In the genomic region with DNA sequence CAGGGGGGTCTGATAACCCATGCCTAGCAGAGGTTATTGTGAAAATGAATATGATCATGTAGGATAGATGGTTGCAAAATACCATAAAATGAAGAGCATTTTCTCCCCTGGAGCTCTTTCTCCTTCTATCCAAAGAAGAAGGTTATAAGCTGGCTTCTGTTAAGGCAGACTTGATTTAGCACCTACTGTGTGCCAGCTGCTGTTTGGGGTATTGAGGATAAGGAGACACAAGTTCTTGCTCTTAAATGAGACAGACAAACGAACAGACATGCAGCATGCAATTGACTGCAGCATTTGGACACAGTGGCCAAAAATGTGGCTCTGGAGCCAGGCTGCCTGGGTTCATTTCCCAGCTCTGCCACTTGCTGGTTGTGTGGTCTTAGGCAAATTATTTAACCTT, we compare ENCODE assay signal across 25 cellular contexts. TPM values are rescaled to one million over a fixed set of nuclear protein-coding genes. Genes with fewer than 3 reads are reported as not detected.
DNase-seq lines count a peak whose midpoint lies in the region; ATAC-seq, FAIRE-seq and TF ChIP-seq lines count a peak whose summit lies in the region.
"Had no signal": no experiment of that assay in that cellular context is flagged by ENCODE, and none has a peak within 500 bp of the region (broad histone marks: within the 10 kb centered on the region; RNA-seq: fewer than 3 reads in every experiment).

No MANE protein-coding gene starts in this region.

- peak overlapping the region; percentile 98 for H3K4ac ChIP-seq in H1 (replicated peaks; ENCODE audit: insufficient read length, low read depth, low read length)

- peaks cover 89% of the 10 kb centered on the region for H3K4me1 Mint-ChIP-seq in activated CD4-positive, alpha-beta T cell treated with anti-CD3 and anti-CD28 coated beads for 36 hours
- peaks cover 92% of the 10 kb centered on the region for H3K4me1 Mint-ChIP-seq in activated CD4-positive, alpha-beta T cell treated with anti-CD3 and anti-CD28 coated beads, Interleukin-2, amount 10 ng/mL, durations not matched to agents 7 days and 5 days

- no peaks in the 10 kb centered on the region for H3K27me3 Mint-ChIP-seq in activated CD4-positive, alpha-beta T cell treated with anti-CD3 and anti-CD28 coated beads for 36 hours
- H3K27me3 Mint-ChIP-seq in activated CD4-positive, alpha-beta T cell treated with anti-CD3 and anti-CD28 coated beads, Interleukin-2, amount 10 ng/mL, durations not matched to agents 7 days and 5 days, result no peaks in the 10 kb centered on the region

- ATAC-seq in activated CD4-positive, alpha-beta T cell treated with anti-CD3 and anti-CD28 coated beads for 36 hours, result no peak
- ATAC-seq in HG03025 (IDR thresholded peaks at IDR 0.05; ENCODE audit: low FRiP score, unreplicated experiment) (no peak), HG02981 (IDR thresholded peaks at IDR 0.05; ENCODE audit: unreplicated experiment) (no peak)
- ATAC-seq: esophagus mucosa, natural killer cell had no signal

- H4K20me1 ChIP-seq in OCI-LY1 (ENCODE audit: insufficient read depth, low read length) (no peaks in the 10 kb centered on the region), H1 (replicated peaks in 1 of 2; ENCODE audit: control insufficient read depth in 1 of 2, insufficient read depth in 2 of 2, low read length in 2 of 2) (no peaks in the 10 kb centered on the region)

- H3K56ac ChIP-seq in H1 (replicated peaks; ENCODE audit: insufficient read length, low read depth, low read length), result peak overlapping the region; percentile 43

- no peak overlapping the region for H2BK15ac ChIP-seq in H1 (ENCODE audit: low read length)

- H3K27me3 ChIP-seq in OCI-LY1 (ENCODE audit: insufficient read depth, low read length) (no peaks in the 10 kb centered on the region), H1 (replicated peaks in 1 of 4; ENCODE audit: control insufficient read depth in 3 of 4, extremely low read depth in 1 of 4, insufficient read depth in 3 of 4, low read length in 3 of 4) (no peaks in the 10 kb centered on the region; a peak in 1 of 7 replicates), neuron (ENCODE audit: insufficient read depth, low read length) (no peaks in the 10 kb centered on the region)
- H3K27me3 ChIP-seq: spleen, upper lobe of left lung had no signal

- H3K27ac Mint-ChIP-seq in activated CD4-positive, alpha-beta T cell treated with anti-CD3 and anti-CD28 coated beads for 36 hours, result peak overlapping the region; percentile 33
- H3K27ac Mint-ChIP-seq in activated CD4-positive, alpha-beta T cell treated with anti-CD3 and anti-CD28 coated beads, Interleukin-2, amount 10 ng/mL, durations not matched to agents 7 days and 5 days, result no peak overlapping the region
- H3K27ac Mint-ChIP-seq: HFFc6; natural killer cell; T-helper 2 cell treated with Interferon-gamma antibody and Interleukin-4, amounts not matched to agents 5 μg/mL and 100 μg/mL, for 36 hours had no signal

- H2BK120ac ChIP-seq in H1 (replicated peaks; ENCODE audit: low read depth, low read length), result peak overlapping the region; percentile 97

- H2BK5ac ChIP-seq in H1 (ENCODE audit: low read depth, low read length), result peak overlapping the region; percentile 99; the same call in 1 of the 2 replicates

- TF ChIP-seq CTCF in OCI-LY1 (IDR thresholded peaks at IDR 0.05; ENCODE audit: low read length) (no peak), H1 (IDR thresholded peaks at IDR 0.05; ENCODE audit: control extremely low read depth in 1 of 3, insufficient read depth in 1 of 3, low read depth in 1 of 3, low read length in 3 of 3) (no peak)

- POLR2A ChIA-PET in activated CD4-positive, alpha-beta T cell treated with anti-CD3 and anti-CD28 coated beads for 36 hours (lab: Charles Lee), result interaction anchor here (0.6 to 0.7 kb wide), 2 partner anchors 22 to 555 kb away, joined by 3 to 4 read pairs; no protein-coding TSS in a partner anchor
- POLR2A ChIA-PET in activated CD4-positive, alpha-beta T cell treated with anti-CD3 and anti-CD28 coated beads, Interleukin-2, amount 10 ng/mL, durations not matched to agents 7 days and 5 days (lab: Charles Lee), result interaction anchor here (1.0 kb wide), 1 partner anchor 44 kb away, joined by 3 read pairs; no protein-coding TSS in a partner anchor
- POLR2A ChIA-PET in H1 (lab: Charles Lee; ENCODE audit: partially characterized antibody), result interaction anchor here (0.9 to 26.0 kb wide), 15 partner anchors 9 to 179 kb away, joined by 3 to 547 read pairs (median 6); a partner anchor contains a TSS

- H3K4me3 Mint-ChIP-seq in activated CD4-positive, alpha-beta T cell treated with anti-CD3 and anti-CD28 coated beads for 36 hours, result no peak overlapping the region
- no peak overlapping the region for H3K4me3 Mint-ChIP-seq in activated CD4-positive, alpha-beta T cell treated with anti-CD3 and anti-CD28 coated beads, Interleukin-2, amount 10 ng/mL, durations not matched to agents 7 days and 5 days
- H3K4me3 Mint-ChIP-seq: HFFc6; natural killer cell; T-helper 2 cell treated with Interferon-gamma antibody and Interleukin-4, amounts not matched to agents 5 μg/mL and 100 μg/mL, for 36 hours had no signal

- H4K91ac ChIP-seq in H1 (replicated peaks; ENCODE audit: insufficient read length, low read length), result peak overlapping the region; percentile 96

- H3K4me3 ChIP-seq in OCI-LY1 (ENCODE audit: low read depth, low read length, poor library complexity, severe bottlenecking), result no peak overlapping the region
- peak overlapping the region in 1 of 4 experiments; percentile 35; a peak in 3 of 8 replicates for H3K4me3 ChIP-seq in H1 (ENCODE audit: extremely low read depth in 1 of 4, insufficient read depth in 2 of 4, low read depth in 3 of 4, low read length in 4 of 4)
- H3K4me3 ChIP-seq in neuron (ENCODE audit: low read length), result peak overlapping the region; percentile 52
- H3K4me3 ChIP-seq: spleen, upper lobe of left lung had no signal

- intact Hi-C loops in activated CD4-positive, alpha-beta T cell treated with anti-CD3 and anti-CD28 coated beads for 36 hours (cut with DNase I, micrococcal nuclease), result no loop called here

- TF ChIP-seq RAD21 in H1 (IDR thresholded peaks at IDR 0.05 in 1 of 2, conservative IDR thresholded peaks at IDR 0.05 in 1 of 2; ENCODE audit: low read depth in 2 of 2, low read length in 2 of 2), result no peak

- H3K23me2 ChIP-seq in H1 (ENCODE audit: low read depth, low read length), result no peaks in the 10 kb centered on the region

- H3K36me3 Mint-ChIP-seq in activated CD4-positive, alpha-beta T cell treated with anti-CD3 and anti-CD28 coated beads for 36 hours (ENCODE audit: low read depth), result no peaks in the 10 kb centered on the region
- H3K36me3 Mint-ChIP-seq in activated CD4-positive, alpha-beta T cell treated with anti-CD3 and anti-CD28 coated beads, Interleukin-2, amount 10 ng/mL, durations not matched to agents 7 days and 5 days (ENCODE audit: low read depth), result peaks cover 2% of the 10 kb centered on the region
- H3K36me3 Mint-ChIP-seq: activated naive CD4-positive, alpha-beta T cell treated with anti-CD3 and anti-CD28 coated beads, Interleukin-2, amount 50 U/mL, for 72 hours; natural killer cell had no signal

- no peak overlapping the region for H3K23ac ChIP-seq in H1 (ENCODE audit: insufficient read length)

- CTCF ChIA-PET in activated CD4-positive, alpha-beta T cell treated with anti-CD3 and anti-CD28 coated beads for 36 hours (lab: Charles Lee), result interaction anchor here (0.6 to 2.4 kb wide), 8 partner anchors 18 to 59 kb away, joined by 3 to 10 read pairs (median 5); no protein-coding TSS in a partner anchor
- CTCF ChIA-PET in activated CD4-positive, alpha-beta T cell treated with anti-CD3 and anti-CD28 coated beads, Interleukin-2, amount 10 ng/mL, durations not matched to agents 7 days and 5 days (lab: Charles Lee), result interaction anchor here (1.4 to 3.0 kb wide), 3 partner anchors 9 to 36 kb away, joined by 3 to 10 read pairs (median 6); no protein-coding TSS in a partner anchor
- CTCF ChIA-PET in H1 (lab: Charles Lee; ENCODE audit: partially characterized antibody), result interaction anchor here (0.7 to 8.0 kb wide), 18 partner anchors 11 to 102 kb away, joined by 3 to 89 read pairs (median 6); a partner anchor contains a TSS

- no peaks in the 10 kb centered on the region for H3K79me1 ChIP-seq in H1 (ENCODE audit: low read depth, low read length)

- H4K5ac ChIP-seq in H1 (ENCODE audit: insufficient read length, low read depth, low read length), result peak overlapping the region; percentile 10

- peak overlapping the region; percentile 97 for H3K18ac ChIP-seq in H1 (ENCODE audit: extremely low read depth, low read length)

- no peak for TF ChIP-seq POLR2A in H1 (IDR thresholded peaks at IDR 0.05; ENCODE audit: control extremely low read depth in 1 of 2, low read depth in 2 of 2, low read length in 2 of 2)

- H3F3A ChIP-seq in OCI-LY1 (ENCODE audit: insufficient read depth, low read length), result peaks cover 14% of the 10 kb centered on the region

- H3K14ac ChIP-seq in H1 (ENCODE audit: insufficient read length), result no peak overlapping the region

- H3K9me2 ChIP-seq in OCI-LY1 (ENCODE audit: low read depth, low read length), result no peaks in the 10 kb centered on the region

- H3K9me3 ChIP-seq in OCI-LY1 (ENCODE audit: low read length) (no peaks in the 10 kb centered on the region), H1 (ENCODE audit: insufficient read depth in 2 of 2, low read depth in 1 of 2, low read length in 1 of 2) (no peaks in the 10 kb centered on the region), neuron (ENCODE audit: low read length) (no peaks in the 10 kb centered on the region)
- H3K9me3 ChIP-seq: spleen, upper lobe of left lung had no signal

- H3K9ac ChIP-seq in OCI-LY1 (ENCODE audit: low read length), result peak overlapping the region; percentile 27; the same call in 1 of the 2 replicates
- no peak overlapping the region for H3K9ac ChIP-seq in H1 (replicated peaks in 1 of 4; ENCODE audit: extremely low read depth in 1 of 4, low read depth in 3 of 4, low read length in 3 of 4)

- H3K4me2 ChIP-seq in OCI-LY1 (ENCODE audit: low read length) (no peak overlapping the region; the same call in 1 of the 2 replicates), H1 (ENCODE audit: insufficient read depth in 1 of 2, low read depth in 2 of 2, low read length in 2 of 2) (peak overlapping the region; percentile 32 to 46; a peak in 3 of 4 replicates)

- H3K4me1 ChIP-seq in OCI-LY1 (ENCODE audit: insufficient read depth, low read length, severe bottlenecking) (peaks cover 88% of the 10 kb centered on the region), H1 (replicated peaks in 1 of 4; ENCODE audit: control insufficient read depth in 3 of 4, insufficient read depth in 4 of 4, low read length in 3 of 4) (peaks cover 13 to 39% (median 17%) of the 10 kb centered on the region in 4 experiments), neuron (ENCODE audit: insufficient read depth, low read length) (peaks cover 32% of the 10 kb centered on the region)

- 77% methylated on average over 1 of the region's 1 CpG; no CpG with 5 or more reads in 1 of the 2 experiments for WGBS in H1 (ENCODE audit: extremely low coverage in 1 of 2, insufficient coverage in 1 of 2, insufficient read length in 1 of 2, insufficient replicate concordance in 2 of 2, low coverage in 1 of 2, low lambda C conversion rate in 2 of 2, missing lambda C conversion rate in 1 of 2), 2 experiments

- H2AFZ ChIP-seq in OCI-LY1 (ENCODE audit: low read length) (no peak overlapping the region), H1 (ENCODE audit: low read length) (no peak overlapping the region), neuron (ENCODE audit: low read depth, low read length) (no peak overlapping the region)

- peak overlapping the region; percentile 91; the same call in 1 of the 2 replicates for H2BK12ac ChIP-seq in H1 (ENCODE audit: low read depth, low read length)

- H3K36me3 ChIP-seq in OCI-LY1 (ENCODE audit: insufficient read depth, low read length) (no peaks in the 10 kb centered on the region), H1 (ENCODE audit: control insufficient read depth in 2 of 4, insufficient read depth in 4 of 4, low read length in 3 of 4) (no peaks in the 10 kb centered on the region), neuron (ENCODE audit: insufficient read depth, low read length) (no peaks in the 10 kb centered on the region)
- H3K36me3 ChIP-seq: spleen, upper lobe of left lung had no signal

- no peak for TF ChIP-seq EP300 in H1 (IDR thresholded peaks at IDR 0.05; ENCODE audit: borderline replicate concordance in 1 of 2, low read depth in 2 of 2, low read length in 2 of 2)

- H3K79me2 ChIP-seq in OCI-LY1 (ENCODE audit: insufficient read depth, low read length) (no peaks in the 10 kb centered on the region), H1 (ENCODE audit: control insufficient read depth in 1 of 2, insufficient read depth in 2 of 2, low read length in 2 of 2) (no peaks in the 10 kb centered on the region)

- H4K8ac ChIP-seq in H1 (ENCODE audit: extremely low read depth, insufficient read depth, low read length), result no peak overlapping the region

- peak overlapping the region; percentile 54; the same call in 1 of the 2 replicates for H2AK5ac ChIP-seq in H1 (ENCODE audit: low read depth, low read length)

- H3K9me3 Mint-ChIP-seq in activated CD4-positive, alpha-beta T cell treated with anti-CD3 and anti-CD28 coated beads for 36 hours (ENCODE audit: low read depth), result no peaks in the 10 kb centered on the region
- H3K9me3 Mint-ChIP-seq in activated CD4-positive, alpha-beta T cell treated with anti-CD3 and anti-CD28 coated beads, Interleukin-2, amount 10 ng/mL, durations not matched to agents 7 days and 5 days, result no peaks in the 10 kb centered on the region
- H3K9me3 Mint-ChIP-seq: HFFc6; natural killer cell; T-helper 2 cell treated with Interferon-gamma antibody and Interleukin-4, amounts not matched to agents 5 μg/mL and 100 μg/mL, for 36 hours had no signal

- no peak for FAIRE-seq in H1 (lab: Jason Lieb, UNC)

- H2BK20ac ChIP-seq in H1 (ENCODE audit: low read length), result peak overlapping the region; percentile 77

- DNase-seq in activated CD4-positive, alpha-beta T cell treated with anti-CD3 and anti-CD28 coated beads for 36 hours, result no peak
- DNase-seq in activated CD4-positive, alpha-beta T cell treated with anti-CD3 and anti-CD28 coated beads, Interleukin-2, amount 10 ng/mL, durations not matched to agents 7 days and 5 days, result no peak
- DNase-seq in H1 (ENCODE audit: low read depth in 1 of 2, low spot score in 2 of 2), result no peak
- no peak for DNase-seq in SKM-1 (lab: John Stamatoyannopoulos, UW; ENCODE audit: unreplicated experiment)
- DNase-seq: activated CD4-positive, alpha-beta T cell treated with anti-CD3 and anti-CD28 coated beads for 1 hour; activated CD8-positive, alpha-beta memory T cell treated with anti-CD3 and anti-CD28 coated beads, Interleukin-2, amount 50 U/mL, for 48 hours; dermis blood vessel endothelial cell; DMS79; HFFc6; MV-4-11; natural killer cell; NCI-H2029; NCI-H446 treated with DMSO at 0.1 percent for 48 hours; SHP77 treated with DMSO at 0.1 percent for 48 hours; spleen; upper lobe of left lung had no signal

- H3K27ac ChIP-seq in OCI-LY1 (ENCODE audit: low read depth, low read length, poor library complexity, severe bottlenecking) (peak overlapping the region; percentile 96), H1 (ENCODE audit: low read depth, low read length) (peak overlapping the region; percentile 48; the same call in 1 of the 2 replicates)
- H3K27ac ChIP-seq: 22Rv1, C4-2B, upper lobe of left lung had no signal

RNA-seq across cellular contexts. Expression of a gene that starts 39.8 kb away (rescaled TPM):
- total RNA-seq in activated CD4-positive, alpha-beta T cell treated with anti-CD3 and anti-CD28 coated beads for 36 hours, result 10 to 100 TPM; 42.6 to 43.9 TPM
- 10 to 100 TPM; 62.7 to 65.2 TPM for total RNA-seq in activated CD4-positive, alpha-beta T cell treated with anti-CD3 and anti-CD28 coated beads, Interleukin-2, amount 10 ng/mL, durations not matched to agents 7 days and 5 days
- 240 and 252 TPM in 2 replicates for total RNA-seq in H1 (2021; fragmentation: NEBNext Ultra II Directional; extraction: Animal tissue kit (Norgen Biotek cat#: 25700))
- polyA plus RNA-seq in H1 (2011; rRNA removed), result 304 and 490 TPM in 2 replicates
- 310 TPM for polyA plus RNA-seq in H1 (2011; cell fraction: cytosol; rRNA removed)
- 192 TPM for polyA plus RNA-seq in H1 (2011; cell fraction: nucleus; rRNA removed)
- polyA plus RNA-seq in H1 (2012, experiment 1 of 2), result 135 to 194 TPM (median 157 TPM) in 4 replicates
- 300 TPM for polyA plus RNA-seq in H1 (2012, experiment 2 of 2)
- 260 TPM for polyA plus RNA-seq in H1 (2013, experiment 1 of 2)
- polyA plus RNA-seq in H1 (2013, experiment 2 of 2), result 250 TPM
- polyA minus RNA-seq in H1 (2011; rRNA and poly(A)+ RNA removed), result 30.4 and 61.8 TPM in 2 replicates
- 97.4 TPM for polyA minus RNA-seq in H1 (2011; cell fraction: cytosol; rRNA and poly(A)+ RNA removed)
- polyA minus RNA-seq in H1 (2011; cell fraction: nucleus; rRNA and poly(A)+ RNA removed), result 104 TPM
